22 cellular contexts compared by ENCODE assay signal in the genomic region with DNA sequence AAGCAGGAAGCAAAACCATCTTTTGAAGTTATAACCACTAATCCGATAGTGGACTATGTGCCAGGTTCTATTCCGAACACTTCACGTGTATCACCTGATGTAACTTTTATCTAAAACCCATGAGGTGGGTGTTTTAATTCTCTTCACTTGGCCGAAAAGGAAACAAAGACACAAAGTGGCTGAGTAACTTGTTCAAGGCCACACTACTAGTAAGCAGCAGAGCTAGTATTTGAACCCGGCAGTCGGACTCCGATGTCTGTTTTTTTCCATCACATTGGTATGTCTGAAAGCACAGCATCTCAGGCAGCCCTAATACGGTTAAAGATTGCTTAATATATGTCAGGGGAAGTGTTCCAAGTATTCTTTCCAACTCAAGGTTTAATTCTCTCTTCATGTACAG.
"Had no signal": no experiment of that assay in that cellular context is flagged by ENCODE, and none has a peak within 500 bp of the region (broad histone marks: within the 10 kb centered on the region; RNA-seq: fewer than 3 reads in every experiment).

No MANE protein-coding gene starts in this region.

- DNase-seq: cerebellar nuclear complex; dermis blood vessel endothelial cell; erythroblast; foreskin melanocyte; head of caudate nucleus; kidney glomerular epithelial cell; mucosa of descending colon; naive thymus-derived CD8-positive, alpha-beta T cell; occipital lobe; pancreas; right cardiac atrium; stimulated activated CD4-positive, alpha-beta T cell treated with anti-CD3 and anti-CD28 coated beads, Interleukin-4, amount 100 ng/mL, for 1 hour; stimulated activated CD8-positive, alpha-beta memory T cell treated with anti-CD3 and anti-CD28 coated beads, Interleukin-4, amount 100 ng/mL, for 48 hours; stimulated activated naive CD8-positive, alpha-beta T cell treated with anti-CD3 and anti-CD28 coated beads, Interleukin-15, Interleukin-2, amounts not matched to agents 100 U/mL and 50 U/mL, for 24 hours; testis; transverse colon had no signal

- ATAC-seq: mucosa of descending colon; naive thymus-derived CD8-positive, alpha-beta T cell; pancreas; right cardiac atrium; stimulated activated naive CD8-positive, alpha-beta T cell treated with anti-CD3 and anti-CD28 coated beads, Interleukin-15, Interleukin-2, amounts not matched to agents 100 U/mL and 50 U/mL, for 24 hours had no signal

- H3K4me1 ChIP-seq: pancreas, transverse colon had no signal

- H3K27ac ChIP-seq: hepatocyte, neural progenitor cell, pancreas, transverse colon had no signal

- FAIRE-seq: colon, endothelial cell of umbilical vein, pancreas had no signal

- H3K4me3 ChIP-seq: hepatocyte, mucosa of descending colon, neural progenitor cell, pancreas, testis, transverse colon had no signal

- H3K27ac Mint-ChIP-seq: progenitor cell of endocrine pancreas had no signal

- H3K36me3 ChIP-seq: neural progenitor cell, pancreas, transverse colon had no signal

- H2AFZ ChIP-seq: hepatocyte, neural progenitor cell had no signal

- H3K27me3 Mint-ChIP-seq: naive thymus-derived CD8-positive, alpha-beta T cell; progenitor cell of endocrine pancreas had no signal

- H3K4me3 Mint-ChIP-seq: neural progenitor cell had no signal

- H3K4me2 ChIP-seq: hepatocyte, neural progenitor cell had no signal

- H3K9me3 ChIP-seq: mucosa of descending colon, pancreas, testis, transverse colon had no signal

- H3K27me3 ChIP-seq: hepatocyte, neural progenitor cell, pancreas, testis, transverse colon had no signal

- H3K9ac ChIP-seq: neural progenitor cell had no signal

- H3K36me3 Mint-ChIP-seq: stimulated activated effector memory CD8-positive, alpha-beta T cell treated with anti-CD3 and anti-CD28 coated beads, Interleukin-12 subunit alpha, Interleukin-12 subunit beta, amount 100 ng/mL, for 72 hours had no signal
